Comparison of ENCODE assay signal across 10 cellular contexts in the genomic region with DNA sequence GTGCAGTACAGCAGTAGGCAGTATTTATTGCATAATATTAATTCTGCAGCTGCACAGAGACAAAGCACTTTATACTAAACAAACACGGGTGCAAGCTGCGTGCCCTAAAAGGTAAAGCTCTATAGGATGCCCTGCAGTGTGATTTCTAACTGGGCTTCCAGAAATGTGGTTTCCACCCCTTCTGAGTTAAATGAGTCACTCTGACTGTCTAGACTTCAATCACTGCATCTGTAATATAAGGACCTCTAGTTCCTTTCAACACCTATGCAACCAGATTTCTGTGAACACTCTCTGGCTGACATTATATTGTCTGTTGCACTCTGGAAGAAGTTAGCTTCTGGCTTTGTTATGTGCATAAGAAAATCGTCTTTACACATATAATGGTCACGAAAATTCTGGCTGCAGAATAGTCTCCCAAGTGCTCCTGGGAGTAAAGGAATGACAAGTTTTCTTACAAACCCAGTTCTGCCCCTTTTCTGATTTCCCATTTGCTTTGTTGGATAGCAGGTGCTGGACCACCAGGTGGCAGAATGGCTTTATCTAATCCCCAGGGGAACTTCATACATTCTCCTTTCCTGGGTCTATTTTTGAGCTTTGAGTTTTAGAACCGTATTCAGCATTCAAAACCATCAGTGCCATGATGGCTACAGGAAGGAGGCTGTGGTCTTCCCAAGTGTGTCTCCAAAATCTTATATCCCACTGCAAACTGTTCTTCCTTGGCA.
DNase-seq lines count a peak whose midpoint lies in the region; ATAC-seq and TF ChIP-seq lines count a peak whose summit lies in the region.
"Had no signal": no experiment of that assay in that cellular context is flagged by ENCODE, and none has a peak within 500 bp of the region (broad histone marks: within the 10 kb centered on the region; RNA-seq: fewer than 3 reads in every experiment).

No MANE protein-coding gene starts in this region.

- H3K9me3 Mint-ChIP-seq in nephron, result no peaks in the 10 kb centered on the region

- TF ChIP-seq POLR2A in NB4 (IDR thresholded peaks at IDR 0.05; ENCODE audit: extremely low read depth, insufficient read length), result no peak

- DNase-seq in GM10266 (ENCODE audit: extremely low spot score) (no peak), NB4 (ENCODE audit: low read depth) (peak; percentile 16), left lung (no peak), Right ventricle myocardium superior (no peak)
- DNase-seq: effector memory CD4-positive, alpha-beta T cell had no signal

- no peak overlapping the region for H3K27ac Mint-ChIP-seq in nephron

- no peaks in the 10 kb centered on the region for H3K27me3 Mint-ChIP-seq in nephron (ENCODE audit: low read depth)

- no peak for ATAC-seq in left lung
- no peak for ATAC-seq in HG03025 (IDR thresholded peaks at IDR 0.05; ENCODE audit: low FRiP score, unreplicated experiment)
- no peak for ATAC-seq in HG03378 (IDR thresholded peaks at IDR 0.05; ENCODE audit: unreplicated experiment)
- no peak for ATAC-seq in Right ventricle myocardium superior (ENCODE audit: poor library complexity)

- no peaks in the 10 kb centered on the region for H3K4me1 ChIP-seq in left lung
- H3K4me1 ChIP-seq: vagina had no signal

- no peaks in the 10 kb centered on the region for H3K27me3 ChIP-seq in left lung
- H3K27me3 ChIP-seq: vagina had no signal

- H3K27ac ChIP-seq in VCaP (no peak overlapping the region), left lung (no peak overlapping the region)
- H3K27ac ChIP-seq: vagina had no signal

- H3K36me3 Mint-ChIP-seq in nephron (ENCODE audit: low read depth), result no peaks in the 10 kb centered on the region

- H3K9me3 ChIP-seq in left lung, result no peaks in the 10 kb centered on the region
- H3K9me3 ChIP-seq: vagina had no signal

- no peaks in the 10 kb centered on the region for H3K4me1 Mint-ChIP-seq in nephron

- intact Hi-C loops in left lung (cut with DNase I) (no loop called here), Right ventricle myocardium superior (cut with DNase I) (no loop called here)

- no peak overlapping the region for H3K4me3 Mint-ChIP-seq in nephron

- H3K4me3 ChIP-seq in NB4 (ENCODE audit: low read depth, low read length) (no peak overlapping the region), left lung (no peak overlapping the region)
- H3K4me3 ChIP-seq: vagina had no signal

- no peaks in the 10 kb centered on the region for H3K36me3 ChIP-seq in left lung
- H3K36me3 ChIP-seq: vagina had no signal

- TF ChIP-seq CTCF in GM10266 (IDR thresholded peaks at IDR 0.05; ENCODE audit: control insufficient read depth, insufficient read depth, low read depth, missing control alignments) (peak; percentile 4), NB4 (IDR thresholded peaks at IDR 0.05; ENCODE audit: low read depth, low read length) (peak; percentile 27), VCaP (conservative IDR thresholded peaks at IDR 0.05) (peak; percentile 36; the same call in 1 of the 2 replicates), nephron (IDR thresholded peaks at IDR 0.05; ENCODE audit: unreplicated experiment in 3 of 3) (peak in 2 of 3 experiments; percentile 23 to 27), left lung (IDR thresholded peaks at IDR 0.05) (no peak)

Comparison
In these comparisons a context has a peak if more than half of its experiments do, and no peak if none do; other contexts are left out.
1. CTCF ChIP-seq: peak in GM10266 (single experiment), NB4 (single experiment), VCaP (single experiment) and nephron (2 of 3); none in left lung (0 of 2).